In the genomic region with DNA sequence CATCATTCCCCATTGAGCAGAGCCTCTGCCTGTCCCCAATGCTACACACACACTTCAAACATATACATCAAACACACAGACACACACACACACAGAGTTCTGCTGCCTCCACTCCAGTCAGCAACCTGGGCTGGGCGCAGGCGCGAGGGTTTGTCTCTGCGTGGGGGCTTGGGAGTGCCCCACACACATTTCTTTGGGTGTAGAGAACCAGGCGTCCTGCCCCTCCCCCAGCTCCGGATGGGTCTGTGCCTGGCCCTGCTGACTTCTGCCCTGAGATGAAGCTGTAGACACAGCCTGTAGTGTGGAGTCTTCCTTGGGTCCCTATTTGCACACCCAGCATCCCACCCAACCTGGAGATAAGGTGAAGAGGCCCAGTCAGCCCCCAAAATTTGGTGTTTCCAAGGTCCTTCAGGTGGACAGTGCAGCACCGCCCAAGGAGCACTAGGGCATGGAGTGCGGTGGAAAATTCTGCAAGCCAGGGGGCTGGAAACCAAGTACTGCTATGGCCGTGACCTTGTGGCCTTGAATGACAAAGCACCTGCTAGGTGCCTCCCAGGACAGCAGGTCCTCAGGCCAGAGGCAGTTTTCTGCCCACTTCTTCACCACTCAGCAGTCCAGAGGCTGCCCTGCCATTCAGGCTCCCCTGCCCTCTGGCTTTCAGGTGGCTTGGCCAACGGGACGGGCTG, we compare ENCODE assay signal across 1 cellular context.
TF ChIP-seq lines count a peak whose summit lies in the region.

No MANE protein-coding gene starts in this region.

TF ChIP-seq in WTC11, 78 proteins besides CTCF, POLR2A, EP300 and RAD21 (continued from another document):
- no peak for TF ChIP-seq PRDM15 (CRISPR knock-in tag; IDR thresholded peaks at IDR 0.05)
- TF ChIP-seq, protein P1, sequence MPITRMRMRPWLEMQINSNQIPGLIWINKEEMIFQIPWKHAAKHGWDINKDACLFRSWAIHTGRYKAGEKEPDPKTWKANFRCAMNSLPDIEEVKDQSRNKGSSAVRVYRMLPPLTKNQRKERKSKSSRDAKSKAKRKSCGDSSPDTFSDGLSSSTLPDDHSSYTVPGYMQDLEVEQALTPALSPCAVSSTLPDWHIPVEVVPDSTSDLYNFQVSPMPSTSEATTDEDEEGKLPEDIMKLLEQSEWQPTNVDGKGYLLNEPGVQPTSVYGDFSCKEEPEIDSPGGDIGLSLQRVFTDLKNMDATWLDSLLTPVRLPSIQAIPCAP (CRISPR knock-in tag; IDR thresholded peaks at IDR 0.05), result no peak
- no peak for TF ChIP-seq PRRX2 (CRISPR knock-in tag; IDR thresholded peaks at IDR 0.05)
- no peak for TF ChIP-seq NR1H2 (CRISPR knock-in tag; IDR thresholded peaks at IDR 0.05)
- TF ChIP-seq, protein P2, sequence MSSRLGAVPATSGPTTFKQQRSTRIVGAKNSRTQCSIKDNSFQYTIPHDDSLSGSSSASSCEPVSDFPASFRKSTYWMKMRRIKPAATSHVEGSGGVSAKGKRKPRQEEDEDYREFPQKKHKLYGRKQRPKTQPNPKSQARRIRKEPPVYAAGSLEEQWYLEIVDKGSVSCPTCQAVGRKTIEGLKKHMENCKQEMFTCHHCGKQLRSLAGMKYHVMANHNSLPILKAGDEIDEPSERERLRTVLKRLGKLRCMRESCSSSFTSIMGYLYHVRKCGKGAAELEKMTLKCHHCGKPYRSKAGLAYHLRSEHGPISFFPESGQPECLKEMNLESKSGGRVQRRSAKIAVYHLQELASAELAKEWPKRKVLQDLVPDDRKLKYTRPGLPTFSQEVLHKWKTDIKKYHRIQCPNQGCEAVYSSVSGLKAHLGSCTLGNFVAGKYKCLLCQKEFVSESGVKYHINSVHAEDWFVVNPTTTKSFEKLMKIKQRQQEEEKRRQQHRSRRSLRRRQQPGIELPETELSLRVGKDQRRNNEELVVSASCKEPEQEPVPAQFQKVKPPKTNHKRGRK (CRISPR knock-in tag; IDR thresholded peaks at IDR 0.05; ENCODE audit: borderline replicate concordance), result no peak
- TF ChIP-seq ESRRA (CRISPR knock-in tag; IDR thresholded peaks at IDR 0.05; ENCODE audit: borderline replicate concordance), result no peak
- no peak for TF ChIP-seq HMGA2 (CRISPR knock-in tag; IDR thresholded peaks at IDR 0.05)
- TF ChIP-seq GTF2I (CRISPR knock-in tag; conservative IDR thresholded peaks at IDR 0.05), result no peak
